ENCODE assay signal across 1 cellular context in genomic region chr6:151431336-151431735, GRCh38.
TF ChIP-seq lines count a peak whose summit lies in the region.

No MANE protein-coding gene starts in this region.

TF ChIP-seq in HepG2, 621 proteins besides CTCF, POLR2A, EP300 and RAD21:
- TF ChIP-seq SRSF1 (optimal IDR thresholded peaks at IDR 0.05; ENCODE audit: low read depth, low read length) (no peak), ZNF329 (CRISPR knock-in tag; IDR thresholded peaks at IDR 0.05; ENCODE audit: low read depth) (no peak), ZNF747 (CRISPR knock-in tag; IDR thresholded peaks at IDR 0.05; ENCODE audit: borderline replicate concordance) (no peak), NFE2 (CRISPR knock-in tag; IDR thresholded peaks at IDR 0.05) (no peak), RBFOX2 (IDR thresholded peaks at IDR 0.05; ENCODE audit: low read depth, low read length) (no peak), RBAK (CRISPR knock-in tag; IDR thresholded peaks at IDR 0.05) (no peak), ZNF562 (CRISPR knock-in tag; IDR thresholded peaks at IDR 0.05; ENCODE audit: borderline replicate concordance) (no peak), ZEB1 (IDR thresholded peaks at IDR 0.05; ENCODE audit: insufficient replicate concordance, low read depth) (no peak), CCDC6 (CRISPR knock-in tag; IDR thresholded peaks at IDR 0.05) (no peak), SMYD3 (CRISPR knock-in tag; IDR thresholded peaks at IDR 0.05) (no peak), KLF9 (CRISPR knock-in tag; IDR thresholded peaks at IDR 0.05; ENCODE audit: low read depth) (no peak), ZNF781 (CRISPR knock-in tag; IDR thresholded peaks at IDR 0.05; ENCODE audit: borderline replicate concordance, not compliant biosample characterization) (no peak), KDM5B (CRISPR knock-in tag; IDR thresholded peaks at IDR 0.05; ENCODE audit: borderline replicate concordance) (no peak), ZNF234 (CRISPR knock-in tag; conservative IDR thresholded peaks at IDR 0.05) (no peak)
